22 cellular contexts compared by ENCODE assay signal in the genomic region with DNA sequence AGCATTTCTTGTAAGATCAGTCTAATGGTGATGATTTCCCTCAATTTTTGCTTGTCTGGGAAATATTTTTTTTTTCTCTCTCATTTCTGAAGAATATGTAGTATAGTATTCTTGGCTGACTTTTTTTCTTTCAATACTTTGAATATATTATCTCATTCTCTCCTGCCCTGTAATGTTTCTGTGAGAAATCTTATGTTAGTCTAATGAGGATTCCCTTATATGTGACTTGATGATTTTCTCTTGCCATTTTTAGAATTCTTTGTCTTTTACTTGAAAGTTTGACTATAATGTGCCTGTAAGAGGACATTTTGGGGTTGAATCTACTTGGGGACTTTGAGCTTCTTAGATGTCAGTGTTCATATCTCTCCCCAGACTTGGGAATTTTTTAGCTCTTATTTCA. TPM values are rescaled to one million over a fixed set of nuclear protein-coding genes. Genes with fewer than 3 reads are reported as not detected.
"Had no signal": no experiment of that assay in that cellular context is flagged by ENCODE, and none has a peak within 500 bp of the region (broad histone marks: within the 10 kb centered on the region; RNA-seq: fewer than 3 reads in every experiment).

No MANE protein-coding gene starts in this region.

- H3K4me1 Mint-ChIP-seq: endodermal cell, mesothelial cell of epicardium had no signal

- H3K27me3 ChIP-seq: colonic mucosa, foreskin keratinocyte had no signal

- H3K9me3 ChIP-seq: colonic mucosa had no signal

- H3K27ac Mint-ChIP-seq: dendritic cell treated with granulocyte-macrophage colony-stimulating factor and Interleukin-4, amounts not matched to agents 40 ng/mL and 50 ng/mL, for 4 days; effector memory CD8-positive, alpha-beta T cell; endodermal cell; mesothelial cell of epicardium had no signal

- H3K36me3 ChIP-seq: colonic mucosa, esophagus muscularis mucosa, gastroesophageal sphincter, heart right ventricle, left lung, lower lobe of right lung had no signal

- H3K4me1 ChIP-seq: colonic mucosa, esophagus muscularis mucosa, foreskin keratinocyte, gastroesophageal sphincter, heart right ventricle, left lung, lower lobe of right lung had no signal

- H3K27ac ChIP-seq: colonic mucosa, esophagus muscularis mucosa, foreskin keratinocyte, gastroesophageal sphincter, heart right ventricle, left lung, lower lobe of right lung had no signal

- H3K4me3 ChIP-seq: colonic mucosa, esophagus muscularis mucosa, gastroesophageal sphincter, heart right ventricle, left lung, lower lobe of right lung, mucosa of descending colon had no signal

- H3K4me3 Mint-ChIP-seq: dendritic cell treated with granulocyte-macrophage colony-stimulating factor and Interleukin-4, amounts not matched to agents 40 ng/mL and 50 ng/mL, for 4 days; effector memory CD8-positive, alpha-beta T cell; endodermal cell; mesothelial cell of epicardium; naive B cell had no signal

- ATAC-seq: effector memory CD8-positive, alpha-beta T cell; foreskin keratinocyte; gastroesophageal sphincter; heart right ventricle; left cardiac atrium; left lung; left ventricle myocardium superior; lower lobe of right lung; mucosa of descending colon had no signal

- DNase-seq: colonic mucosa; cortex of kidney; effector CD8-positive, alpha-beta T cell; effector memory CD8-positive, alpha-beta T cell; endodermal cell; foreskin keratinocyte; head of caudate nucleus; heart right ventricle; hippocampal formation; left cardiac atrium; left lung; left ventricle myocardium superior; lower lobe of right lung; mesenchymal stem cell; mucosa of descending colon; naive B cell had no signal

RNA-seq across cellular contexts. Expression of gene PCBP3, which starts 40.0 kb away (rescaled TPM):
- total RNA-seq: epithelial cell of proximal tubule, lung microvascular endothelial cell had no signal
